ENCODE assay signal across 15 cellular contexts in genomic region chr5:126516852-126517251, GRCh38.
"Had no signal": no experiment of that assay in that cellular context is flagged by ENCODE, and none has a peak within 500 bp of the region (broad histone marks: within the 10 kb centered on the region; RNA-seq: fewer than 3 reads in every experiment).

No MANE protein-coding gene starts in this region.

- H3K4me1 Mint-ChIP-seq: activated CD8-positive, alpha-beta memory T cell treated with anti-CD3 and anti-CD28 coated beads, Interleukin-2, amount 10 ng/mL, durations not matched to agents 7 days and 5 days had no signal

- H3K27ac Mint-ChIP-seq: activated CD4-positive, alpha-beta memory T cell treated with anti-CD3 and anti-CD28 coated beads for 36 hours; activated CD8-positive, alpha-beta memory T cell treated with anti-CD3 and anti-CD28 coated beads, Interleukin-2, amount 10 ng/mL, durations not matched to agents 7 days and 5 days; activated T-helper 2 cell treated with anti-CD3 and anti-CD28 coated beads, Interferon-gamma antibody, Interleukin-2, Interleukin-4, amounts not matched to agents 10 μg/mL and 5 μg/mL and 100 μg/mL, durations not matched to agents 14 hours and 24 hours and 36 hours; T-cell had no signal

- DNase-seq: activated CD4-positive, alpha-beta memory T cell treated with anti-CD3 and anti-CD28 coated beads for 36 hours; activated CD4-positive, alpha-beta T cell treated with anti-CD3 and anti-CD28 coated beads for 1 hour; activated CD8-positive, alpha-beta memory T cell treated with anti-CD3 and anti-CD28 coated beads, Interleukin-2, amount 10 ng/mL, durations not matched to agents 7 days and 5 days; activated naive CD4-positive, alpha-beta T cell treated with anti-CD3 and anti-CD28 coated beads, Interleukin-2, amount 50 U/mL, for 16 hours; activated T-cell treated with anti-CD3 and anti-CD28 coated beads, Interleukin-2, amount 50 U/mL, for 1 hour; adrenal gland; effector CD4-positive, alpha-beta T cell; right cardiac atrium; stimulated activated naive CD8-positive, alpha-beta T cell treated with anti-CD3 and anti-CD28 coated beads, Interleukin-15, Interleukin-2, amounts not matched to agents 100 U/mL and 50 U/mL, for 24 hours; T-cell; T-helper 9 cell had no signal

- H3K9me3 Mint-ChIP-seq: activated CD4-positive, alpha-beta memory T cell treated with anti-CD3 and anti-CD28 coated beads for 36 hours; activated T-helper 2 cell treated with anti-CD3 and anti-CD28 coated beads, Interferon-gamma antibody, Interleukin-2, Interleukin-4, amounts not matched to agents 10 μg/mL and 5 μg/mL and 100 μg/mL, durations not matched to agents 14 hours and 24 hours and 36 hours; T-cell had no signal

- H3K4me3 ChIP-seq: adrenal gland, cardiac muscle cell, prostate gland, skin epidermis had no signal

- H3K27ac ChIP-seq: cardiac muscle cell, prostate gland, skin epidermis had no signal

- H3K4me3 Mint-ChIP-seq: activated CD4-positive, alpha-beta memory T cell treated with anti-CD3 and anti-CD28 coated beads for 36 hours; activated CD8-positive, alpha-beta memory T cell treated with anti-CD3 and anti-CD28 coated beads, Interleukin-2, amount 10 ng/mL, durations not matched to agents 7 days and 5 days; T-cell had no signal

- ATAC-seq: activated CD8-positive, alpha-beta memory T cell treated with anti-CD3 and anti-CD28 coated beads, Interleukin-2, amount 10 ng/mL, durations not matched to agents 7 days and 5 days; right cardiac atrium; stimulated activated naive CD8-positive, alpha-beta T cell treated with anti-CD3 and anti-CD28 coated beads, Interleukin-15, Interleukin-2, amounts not matched to agents 100 U/mL and 50 U/mL, for 24 hours; T-cell had no signal

- H3K27me3 Mint-ChIP-seq: activated CD8-positive, alpha-beta memory T cell treated with anti-CD3 and anti-CD28 coated beads, Interleukin-2, amount 10 ng/mL, durations not matched to agents 7 days and 5 days had no signal

- H3K36me3 Mint-ChIP-seq: activated CD4-positive, alpha-beta memory T cell treated with anti-CD3 and anti-CD28 coated beads for 36 hours; activated CD8-positive, alpha-beta memory T cell treated with anti-CD3 and anti-CD28 coated beads, Interleukin-2, amount 10 ng/mL, durations not matched to agents 7 days and 5 days; T-cell had no signal
